Comparison of ENCODE assay signal across 7 cellular contexts in genomic region chr4:5758741-5759140, GRCh38. TPM values are rescaled to one million over a fixed set of nuclear protein-coding genes. Genes with fewer than 3 reads are reported as not detected.
DNase-seq lines count a peak whose midpoint lies in the region; ATAC-seq and TF ChIP-seq lines count a peak whose summit lies in the region.

No MANE protein-coding gene starts in this region.

- H3K4me3 ChIP-seq in SJSA1 (no peak overlapping the region), fibroblast of mammary gland (ENCODE audit: control insufficient read depth, low read depth, low read length) (no peak overlapping the region)

- no peak for TF ChIP-seq CTCF in fibroblast of mammary gland (conservative IDR thresholded peaks at IDR 0.05; ENCODE audit: control insufficient read depth, insufficient read depth, low read depth, low read length)

- no peaks in the 10 kb centered on the region for H3K9me3 ChIP-seq in SJSA1 (replicated peaks)

- no peaks in the 10 kb centered on the region for H3K27me3 ChIP-seq in SJSA1 (replicated peaks)

- DNase-seq in SJSA1 (ENCODE audit: low read depth in 1 of 2, low spot score in 2 of 2) (peak; percentile 84 to 86), fibroblast of mammary gland (ENCODE audit: low read depth) (peak; percentile 99), NOMO-1 (lab: John Stamatoyannopoulos, UW; ENCODE audit: unreplicated experiment in 2 of 2) (no peak), SKM-1 treated with dmso at 0.1 percent for 144 hours (lab: John Stamatoyannopoulos, UW; ENCODE audit: unreplicated experiment) (no peak), NOMO-1 treated with DMSO at 0.1 percent for 48 hours (lab: John Stamatoyannopoulos, UW; ENCODE audit: unreplicated experiment) (no peak)
- DNase-seq in stimulated activated CD8-positive, alpha-beta memory T cell treated with anti-CD3 and anti-CD28 coated beads, Interleukin-12 subunit alpha, Interleukin-12 subunit beta, amount 100 ng/mL, for 24 hours (ENCODE audit: extremely low read depth) = peak; percentile 25

- peak overlapping the region; percentile 91 for H3K27ac ChIP-seq in SJSA1

- H3K4me1 ChIP-seq in SJSA1 (replicated peaks) = peaks cover 25% of the 10 kb centered on the region

- peak; percentile 70 for ATAC-seq in GM21360 (IDR thresholded peaks at IDR 0.05; ENCODE audit: unreplicated experiment)

- H3K36me3 ChIP-seq in SJSA1 = peaks cover 33% of the 10 kb centered on the region

RNA-seq across cellular contexts. Expression of gene EVC, which starts 47.7 kb away (rescaled TPM):
- total RNA-seq in SJSA1 (2014; rRNA removed; shearing (Covaris generic)) = 6.1 and 10.0 TPM in 2 replicates

RNA-seq across cellular contexts. Expression of gene EVC2, which starts 50.4 kb away (rescaled TPM):
- 0.94 and 2.7 TPM in 2 replicates for total RNA-seq in SJSA1 (2014; rRNA removed; shearing (Covaris generic))

Comparison
In these comparisons a context has a peak if more than half of its experiments do, and no peak if none do; other contexts are left out.
1. DNase-seq: peak in SJSA1 (2 of 2), fibroblast of mammary gland (single experiment) and stimulated activated CD8-positive, alpha-beta memory T cell treated with anti-CD3 and anti-CD28 coated beads, Interleukin-12 subunit alpha, Interleukin-12 subunit beta, amount 100 ng/mL, for 24 hours (single experiment); none in NOMO-1 (0 of 2), SKM-1 treated with dmso at 0.1 percent for 144 hours (single experiment) and NOMO-1 treated with DMSO at 0.1 percent for 48 hours (single experiment).